Comparison of ENCODE assay signal across 8 cellular contexts in the genomic region with DNA sequence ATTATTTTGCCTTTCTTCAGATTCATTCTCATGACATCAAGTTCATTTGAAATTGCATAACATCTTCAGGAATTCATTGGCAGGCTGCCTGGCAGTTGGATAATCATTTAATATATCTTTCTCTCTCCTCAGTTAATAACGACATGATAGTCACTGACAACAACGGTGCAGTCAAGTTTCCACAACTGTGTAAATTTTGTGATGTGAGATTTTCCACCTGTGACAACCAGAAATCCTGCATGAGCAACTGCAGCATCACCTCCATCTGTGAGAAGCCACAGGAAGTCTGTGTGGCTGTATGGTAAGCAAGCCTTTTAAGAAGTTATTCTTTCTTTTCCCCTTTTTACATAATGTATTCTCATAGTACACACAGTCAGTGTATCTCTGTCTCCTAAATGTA. TPM values are rescaled to one million over a fixed set of nuclear protein-coding genes. Genes with fewer than 3 reads are reported as not detected.
A peak's percentile ranks its signal among the peaks of the same experiment; 100 is the strongest.
DNase-seq lines count a peak whose midpoint lies in the region; ATAC-seq, FAIRE-seq and TF ChIP-seq lines count a peak whose summit lies in the region.

No MANE protein-coding gene starts in this region.

- TF ChIP-seq CTCF in astrocyte (IDR thresholded peaks at IDR 0.05; ENCODE audit: insufficient read depth, low read depth, low read length) = no peak

- no peaks in the 10 kb centered on the region for H3K79me1 ChIP-seq in neuronal stem cell (ENCODE audit: low read depth, low read length)

- H3K14ac ChIP-seq in neuronal stem cell (ENCODE audit: low read length) = no peak overlapping the region

- H3K27ac Mint-ChIP-seq in astrocyte (ENCODE audit: unreplicated experiment) = no peak overlapping the region

- H3K79me2 ChIP-seq in astrocyte (ENCODE audit: insufficient read depth, low read length) = peaks cover 78% of the 10 kb centered on the region

- no peak overlapping the region for H3K18ac ChIP-seq in neuronal stem cell (ENCODE audit: low read length)

- no peaks in the 10 kb centered on the region for H3K27me3 ChIP-seq in astrocyte (ENCODE audit: insufficient read depth, low read length)
- no peaks in the 10 kb centered on the region for H3K27me3 ChIP-seq in neuronal stem cell (ENCODE audit: control insufficient read depth in 3 of 3, insufficient read depth in 3 of 3, low read depth in 1 of 3, low read length in 3 of 3)

- H3K23ac ChIP-seq in neuronal stem cell (ENCODE audit: low read depth, low read length, poor library complexity) = no peak overlapping the region

- peaks cover 19% of the 10 kb centered on the region for H3K4me1 Mint-ChIP-seq in astrocyte (ENCODE audit: low read depth, unreplicated experiment)

- no peak overlapping the region for H2BK15ac ChIP-seq in neuronal stem cell (ENCODE audit: low read length)

- no peak overlapping the region for H2BK120ac ChIP-seq in neuronal stem cell (ENCODE audit: low read depth, low read length)

- no peak overlapping the region for H3K4me3 Mint-ChIP-seq in astrocyte (ENCODE audit: unreplicated experiment)

- no peak overlapping the region for H4K8ac ChIP-seq in neuronal stem cell (ENCODE audit: low read depth, low read length)

- peaks cover 41% of the 10 kb centered on the region for H3K36me3 ChIP-seq in astrocyte (ENCODE audit: insufficient read depth, low read length)
- peaks cover 0 to 65% of the 10 kb centered on the region in 2 donors for H3K36me3 ChIP-seq in neuronal stem cell (replicated peaks in 1 of 2; ENCODE audit: control insufficient read depth in 2 of 2, insufficient read depth in 2 of 2, low read length in 2 of 2)

- DNase-seq in NOMO-1 (lab: John Stamatoyannopoulos, UW; ENCODE audit: unreplicated experiment in 2 of 2) (peak; percentile 11 to 57), astrocyte (ENCODE audit: low read depth) (peak; percentile 76), lung microvascular endothelial cell (ENCODE audit: low read depth in 2 of 2) (peak; percentile 67 to 82), inferior parietal cortex (ENCODE audit: extremely low spot score) (no peak), NCI-H2029 (lab: John Stamatoyannopoulos, UW) (no peak), neuronal stem cell (ENCODE audit: low spot score) (no peak)

- FAIRE-seq in astrocyte (lab: Jason Lieb, UNC) = no peak

- H3K9me3 ChIP-seq in astrocyte (ENCODE audit: insufficient read depth, low read depth, low read length) = no peaks in the 10 kb centered on the region
- H3K9me3 ChIP-seq in neuronal stem cell (replicated peaks in 1 of 2; ENCODE audit: control insufficient read depth in 2 of 2, insufficient read depth in 1 of 2, low read depth in 1 of 2, low read length in 2 of 2) = peaks cover 0 to 3% of the 10 kb centered on the region in 2 donors

- H3K27ac ChIP-seq in astrocyte (ENCODE audit: low read depth, low read length) = no peak overlapping the region
- no peak overlapping the region for H3K27ac ChIP-seq in neuronal stem cell (replicated peaks; ENCODE audit: low read length)

- H3K27me3 Mint-ChIP-seq in astrocyte (ENCODE audit: low read depth, unreplicated experiment) = no peaks in the 10 kb centered on the region

- no peak overlapping the region for H2BK12ac ChIP-seq in neuronal stem cell (ENCODE audit: low read length)

- H3K4ac ChIP-seq in neuronal stem cell (ENCODE audit: low read length) = no peak overlapping the region

- H3K4me1 ChIP-seq in astrocyte (ENCODE audit: insufficient read depth, low read length) (peaks cover 7% of the 10 kb centered on the region), neuronal stem cell (ENCODE audit: control insufficient read depth in 2 of 2, insufficient read depth in 1 of 2, low read depth in 1 of 2, low read length in 2 of 2) (peaks cover 4 to 6% of the 10 kb centered on the region in 2 donors)

- H2BK5ac ChIP-seq in neuronal stem cell (ENCODE audit: low read length) = no peak overlapping the region

- ATAC-seq in GM18498 (IDR thresholded peaks at IDR 0.05; ENCODE audit: unreplicated experiment) (peak; percentile 52), HG02588 (IDR thresholded peaks at IDR 0.05; ENCODE audit: unreplicated experiment) (peak; percentile 66)

- no peak overlapping the region for H4K91ac ChIP-seq in neuronal stem cell (ENCODE audit: low read depth, low read length, poor library complexity)

- H2AFZ ChIP-seq in astrocyte (ENCODE audit: low read depth, low read length) (no peak overlapping the region), neuronal stem cell (ENCODE audit: low read length) (no peak overlapping the region)

- H3K36me3 Mint-ChIP-seq in astrocyte (ENCODE audit: low read depth, unreplicated experiment) = peaks cover 23% of the 10 kb centered on the region

- no peak overlapping the region for H3K4me2 ChIP-seq in astrocyte (ENCODE audit: low read length)
- no peak overlapping the region for H3K4me2 ChIP-seq in neuronal stem cell (ENCODE audit: insufficient read depth, low read length, poor library complexity, severe bottlenecking)

- no peak overlapping the region for H2AK5ac ChIP-seq in neuronal stem cell (ENCODE audit: low read depth, low read length)

- no peaks in the 10 kb centered on the region for H3K9me3 Mint-ChIP-seq in astrocyte (ENCODE audit: unreplicated experiment)

- H3K9ac ChIP-seq in astrocyte (ENCODE audit: low read length) = no peak overlapping the region
- no peak overlapping the region for H3K9ac ChIP-seq in neuronal stem cell (ENCODE audit: low read depth, low read length, poor library complexity)

- WGBS in neuronal stem cell (ENCODE audit: extremely low coverage in 2 of 2, insufficient read length in 2 of 2, insufficient replicate concordance in 1 of 2), 2 donors = no CpG with 5 or more reads among the region's 2 CpGs

- H4K20me1 ChIP-seq in astrocyte (ENCODE audit: insufficient read depth, low read length) = peaks cover 40% of the 10 kb centered on the region

- no peak overlapping the region for H3K4me3 ChIP-seq in astrocyte (ENCODE audit: insufficient read depth, low read depth, low read length)
- no peak overlapping the region for H3K4me3 ChIP-seq in neuronal stem cell (ENCODE audit: low read length in 2 of 2)

RNA-seq across cellular contexts. Expression of gene TGFBR2, which starts 38.2 kb away (rescaled TPM):
- total RNA-seq in astrocyte = 39.9 and 44.1 TPM in 2 replicates
- total RNA-seq in lung microvascular endothelial cell = 291 and 425 TPM in 2 replicates
- 2.2 TPM for polyA plus RNA-seq in neuronal stem cell (2013, experiment 1 of 2)
- 2.1 TPM for polyA plus RNA-seq in neuronal stem cell (2013, experiment 2 of 2)

Comparison
In these comparisons a context has a peak if more than half of its experiments do, and no peak if none do; other contexts are left out.
1. DNase-seq: peak in NOMO-1 (2 of 2), astrocyte (single experiment) and lung microvascular endothelial cell (2 of 2); none in inferior parietal cortex (single experiment), NCI-H2029 (single experiment) and neuronal stem cell (single experiment).